1 cellular context compared by ENCODE assay signal in genomic region chr3:73073091-73073707, GRCh38.
A peak's percentile ranks its signal among the peaks of the same experiment; 100 is the strongest.
TF ChIP-seq lines count a peak whose summit lies in the region.

No MANE protein-coding gene starts in this region.

TF ChIP-seq in HepG2, 621 proteins besides CTCF, POLR2A, EP300 and RAD21:
- TF ChIP-seq ZSCAN9 (CRISPR knock-in tag; IDR thresholded peaks at IDR 0.05; ENCODE audit: borderline replicate concordance) (no peak), FOXO4 (CRISPR knock-in tag; conservative IDR thresholded peaks at IDR 0.05) (0 out of 2 replicates have a peak, but pooled peaks have one; percentile 23), ZNF362 (CRISPR knock-in tag; IDR thresholded peaks at IDR 0.05; ENCODE audit: borderline replicate concordance) (0 out of 2 replicates have a peak, but pooled peaks have one; percentile 21), RARA (CRISPR knock-in tag; IDR thresholded peaks at IDR 0.05) (peak; percentile 15; the same call in 1 of the 2 replicates)
- TF ChIP-seq, protein P1, sequence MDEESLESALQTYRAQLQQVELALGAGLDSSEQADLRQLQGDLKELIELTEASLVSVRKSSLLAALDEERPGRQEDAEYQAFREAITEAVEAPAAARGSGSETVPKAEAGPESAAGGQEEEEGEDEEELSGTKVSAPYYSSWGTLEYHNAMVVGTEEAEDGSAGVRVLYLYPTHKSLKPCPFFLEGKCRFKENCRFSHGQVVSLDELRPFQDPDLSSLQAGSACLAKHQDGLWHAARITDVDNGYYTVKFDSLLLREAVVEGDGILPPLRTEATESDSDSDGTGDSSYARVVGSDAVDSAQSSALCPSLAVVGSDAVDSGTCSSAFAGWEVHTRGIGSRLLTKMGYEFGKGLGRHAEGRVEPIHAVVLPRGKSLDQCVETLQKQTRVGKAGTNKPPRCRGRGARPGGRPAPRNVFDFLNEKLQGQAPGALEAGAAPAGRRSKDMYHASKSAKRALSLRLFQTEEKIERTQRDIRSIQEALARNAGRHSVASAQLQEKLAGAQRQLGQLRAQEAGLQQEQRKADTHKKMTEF (CRISPR knock-in tag; IDR thresholded peaks at IDR 0.05) = no peak
